Comparison of ENCODE assay signal across 15 cellular contexts in the genomic region with DNA sequence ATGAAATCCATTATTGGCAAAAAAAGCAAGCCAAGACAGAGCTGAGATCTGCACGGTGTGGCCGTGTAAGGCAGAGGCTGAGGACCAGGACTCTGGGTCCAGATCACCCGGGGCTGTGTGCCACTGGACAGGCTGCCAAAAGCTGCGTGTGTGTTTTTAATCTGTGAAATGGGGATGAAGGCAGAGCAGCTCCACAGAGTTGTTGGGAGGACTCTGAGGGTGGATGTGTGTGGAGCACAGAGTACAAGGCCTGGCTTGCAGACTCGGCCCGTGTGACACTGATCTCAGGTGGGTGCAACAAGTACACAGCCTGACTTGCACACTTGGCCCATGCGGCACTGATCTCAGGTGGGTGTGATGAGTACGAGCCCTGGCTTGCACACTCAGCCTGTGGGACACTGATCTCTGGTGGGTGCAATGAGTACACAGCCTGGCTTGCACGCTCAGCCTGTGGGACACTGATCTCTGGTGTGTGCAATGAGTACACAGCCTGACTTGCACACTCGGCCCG.
"Had no signal": no experiment of that assay in that cellular context is flagged by ENCODE, and none has a peak within 500 bp of the region (broad histone marks: within the 10 kb centered on the region; RNA-seq: fewer than 3 reads in every experiment).

No MANE protein-coding gene starts in this region.

- DNase-seq: effector CD4-positive, alpha-beta T cell; endodermal cell; erythroblast; foreskin keratinocyte; immature natural killer cell; mammary epithelial cell; naive thymus-derived CD4-positive, alpha-beta T cell; occipital lobe; small intestine; stimulated activated CD4-positive, alpha-beta T cell treated with anti-CD3 and anti-CD28 coated beads, Interleukin-2, amount 100 ng/mL, for 48 hours; stimulated activated naive CD4-positive, alpha-beta T cell treated with Interleukin-2 at 50 U/mL for 16 hours; trophoblast cell had no signal

- H3K4me1 ChIP-seq: foreskin keratinocyte, parathyroid adenoma had no signal

- H3K27ac ChIP-seq: coronary artery, foreskin keratinocyte, parathyroid adenoma had no signal

- H3K27me3 ChIP-seq: foreskin keratinocyte had no signal

- H3K4me3 ChIP-seq: coronary artery had no signal

- H3K9ac ChIP-seq: parathyroid adenoma had no signal

- ATAC-seq: foreskin keratinocyte; left colon; naive thymus-derived CD4-positive, alpha-beta T cell had no signal
